Comparison of ENCODE assay signal across 10 cellular contexts in genomic region chr3:9400626-9401025, GRCh38. TPM values are rescaled to one million over a fixed set of nuclear protein-coding genes. Genes with fewer than 3 reads are reported as not detected.
DNase-seq lines count a peak whose midpoint lies in the region; FAIRE-seq and TF ChIP-seq lines count a peak whose summit lies in the region.
"Had no signal": no experiment of that assay in that cellular context is flagged by ENCODE, and none has a peak within 500 bp of the region (broad histone marks: within the 10 kb centered on the region; RNA-seq: fewer than 3 reads in every experiment).

No MANE protein-coding gene starts in this region.

- H2AFZ ChIP-seq in H1 (ENCODE audit: low read length): no peak overlapping the region

- peaks cover 5 to 29% (median 13%) of the 10 kb centered on the region in 4 experiments; a peak in 5 of 7 replicates for H3K4me1 ChIP-seq in H1 (replicated peaks in 1 of 4; ENCODE audit: control insufficient read depth in 3 of 4, insufficient read depth in 4 of 4, low read length in 3 of 4)
- peaks cover 60% of the 10 kb centered on the region for H3K4me1 ChIP-seq in rectal smooth muscle tissue (ENCODE audit: control insufficient read depth, insufficient read depth, low read length)

- POLR2A ChIA-PET in H1 (lab: Charles Lee; ENCODE audit: partially characterized antibody): interaction anchor here (0.9 to 10.0 kb wide), 6 partner anchors 9 to 22 kb away, joined by 3 to 300 read pairs (median 10); no protein-coding TSS in a partner anchor

- no peak for FAIRE-seq in H1 (lab: Jason Lieb, UNC)
- no peak for FAIRE-seq in urothelium cell line (lab: Jason Lieb, UNC)
- FAIRE-seq: A204.1, colon had no signal

- no peak overlapping the region for H2BK120ac ChIP-seq in H1 (replicated peaks; ENCODE audit: low read depth, low read length)

- no peaks in the 10 kb centered on the region for H3K79me1 ChIP-seq in H1 (ENCODE audit: low read depth, low read length)

- no peak overlapping the region for H2AK5ac ChIP-seq in H1 (ENCODE audit: low read depth, low read length)

- WGBS in H1 (ENCODE audit: extremely low coverage in 1 of 2, insufficient coverage in 1 of 2, insufficient read length in 1 of 2, insufficient replicate concordance in 2 of 2, low coverage in 1 of 2, low lambda C conversion rate in 2 of 2, missing lambda C conversion rate in 1 of 2), 2 experiments: 37% methylated on average over 4 of the region's 4 CpGs; no CpG with 5 or more reads in 1 of the 2 experiments

- H3K9ac ChIP-seq in H1 (replicated peaks in 1 of 4; ENCODE audit: extremely low read depth in 1 of 4, low read depth in 3 of 4, low read length in 3 of 4) (peak overlapping the region in 1 of 4 experiments; percentile 40; a peak in 2 of 7 replicates), rectal smooth muscle tissue (ENCODE audit: low read length) (no peak overlapping the region)

- H3K9me3 ChIP-seq in H1 (ENCODE audit: insufficient read depth in 2 of 2, low read depth in 1 of 2, low read length in 1 of 2): no peaks in the 10 kb centered on the region

- H3K36me3 ChIP-seq in H1 (ENCODE audit: control insufficient read depth in 2 of 4, insufficient read depth in 4 of 4, low read length in 3 of 4): no peaks in the 10 kb centered on the region
- no peaks in the 10 kb centered on the region for H3K36me3 ChIP-seq in rectal smooth muscle tissue (ENCODE audit: control insufficient read depth, insufficient read depth, low read length)

- H3K27ac ChIP-seq in H1 (ENCODE audit: low read depth, low read length) (no peak overlapping the region), rectal smooth muscle tissue (ENCODE audit: low read depth, low read length) (peak overlapping the region; percentile 67)

- no peak overlapping the region for H2BK20ac ChIP-seq in H1 (ENCODE audit: low read length)

- H3K56ac ChIP-seq in H1 (replicated peaks; ENCODE audit: insufficient read length, low read depth, low read length): no peak overlapping the region

- H3K4me2 ChIP-seq in H1 (ENCODE audit: insufficient read depth in 1 of 2, low read depth in 2 of 2, low read length in 2 of 2): peak overlapping the region; percentile 78 to 89

- H3K23ac ChIP-seq in H1 (ENCODE audit: insufficient read length): no peak overlapping the region

- no peak overlapping the region for H2BK15ac ChIP-seq in H1 (ENCODE audit: low read length)

- peak overlapping the region; percentile 79 for H4K5ac ChIP-seq in H1 (ENCODE audit: insufficient read length, low read depth, low read length)

- TF ChIP-seq CTCF in H1 (IDR thresholded peaks at IDR 0.05; ENCODE audit: control extremely low read depth in 1 of 3, insufficient read depth in 1 of 3, low read depth in 1 of 3, low read length in 3 of 3): no peak

- no peak overlapping the region for H4K91ac ChIP-seq in H1 (replicated peaks; ENCODE audit: insufficient read length, low read length)

- H3K4ac ChIP-seq in H1 (replicated peaks; ENCODE audit: insufficient read length, low read depth, low read length): no peak overlapping the region

- H4K20me1 ChIP-seq in H1 (replicated peaks in 1 of 2; ENCODE audit: control insufficient read depth in 1 of 2, insufficient read depth in 2 of 2, low read length in 2 of 2): peaks cover 10 to 14% of the 10 kb centered on the region in 2 experiments

- CTCF ChIA-PET in H1 (lab: Charles Lee; ENCODE audit: partially characterized antibody): interaction anchor here (0.6 to 1.2 kb wide), 3 partner anchors 20 to 61 kb away, joined by 3 to 5 read pairs (median 3); no protein-coding TSS in a partner anchor

- peak overlapping the region; percentile 27 to 99 (median 97); a peak in 6 of 8 replicates for H3K4me3 ChIP-seq in H1 (ENCODE audit: extremely low read depth in 1 of 4, insufficient read depth in 2 of 4, low read depth in 3 of 4, low read length in 4 of 4)
- peak overlapping the region; percentile 1 for H3K4me3 ChIP-seq in rectal smooth muscle tissue (ENCODE audit: low read length)

- no peak; a peak in 1 of 3 replicates for TF ChIP-seq POLR2A in H1 (IDR thresholded peaks at IDR 0.05; ENCODE audit: control extremely low read depth in 1 of 2, low read depth in 2 of 2, low read length in 2 of 2)

- H3K18ac ChIP-seq in H1 (ENCODE audit: extremely low read depth, low read length): no peak overlapping the region

- no peaks in the 10 kb centered on the region for H3K27me3 ChIP-seq in H1 (replicated peaks in 1 of 4; ENCODE audit: control insufficient read depth in 3 of 4, extremely low read depth in 1 of 4, insufficient read depth in 3 of 4, low read length in 3 of 4)
- H3K27me3 ChIP-seq in rectal smooth muscle tissue (ENCODE audit: control insufficient read depth, insufficient read depth, low read length): no peaks in the 10 kb centered on the region

- TF ChIP-seq RAD21 in H1 (IDR thresholded peaks at IDR 0.05 in 1 of 2, conservative IDR thresholded peaks at IDR 0.05 in 1 of 2; ENCODE audit: low read depth in 2 of 2, low read length in 2 of 2): no peak

- H3K23me2 ChIP-seq in H1 (ENCODE audit: low read depth, low read length): peaks cover 14% of the 10 kb centered on the region

- no peak overlapping the region for H2BK5ac ChIP-seq in H1 (ENCODE audit: low read depth, low read length)

- no peak overlapping the region for H3K14ac ChIP-seq in H1 (ENCODE audit: insufficient read length)

- TF ChIP-seq EP300 in H1 (IDR thresholded peaks at IDR 0.05; ENCODE audit: borderline replicate concordance in 1 of 2, low read depth in 2 of 2, low read length in 2 of 2): no peak

- DNase-seq in NCI-H1417 (lab: John Stamatoyannopoulos, UW): peak in 2 of 3 experiments; percentile 3 to 50
- DNase-seq in NCI-H1417 treated with DMSO at 0.1 percent for 48 hours (lab: John Stamatoyannopoulos, UW): no peak
- peak; percentile 54 for DNase-seq in NCI-H82 treated with DMSO at 0.1 percent for 48 hours (lab: John Stamatoyannopoulos, UW; ENCODE audit: unreplicated experiment)
- DNase-seq in H1 (ENCODE audit: low read depth in 1 of 2, low spot score in 2 of 2): no peak
- no peak for DNase-seq in urothelium cell line (ENCODE audit: low spot score)
- no peak for DNase-seq in cerebellar cortex (ENCODE audit: low spot score)
- no peak for DNase-seq in foreskin melanocyte

- peaks cover 72 to 86% of the 10 kb centered on the region in 2 experiments for H3K79me2 ChIP-seq in H1 (ENCODE audit: control insufficient read depth in 1 of 2, insufficient read depth in 2 of 2, low read length in 2 of 2)

- no peak overlapping the region for H4K8ac ChIP-seq in H1 (ENCODE audit: extremely low read depth, insufficient read depth, low read length)

- H2BK12ac ChIP-seq in H1 (ENCODE audit: low read depth, low read length): no peak overlapping the region

TF ChIP-seq in H1, 55 proteins besides CTCF, POLR2A, EP300 and RAD21:
- no peak for TF ChIP-seq TCF12 (IDR thresholded peaks at IDR 0.05; ENCODE audit: low read depth, low read length)
- TF ChIP-seq YY1 (IDR thresholded peaks at IDR 0.05; ENCODE audit: low read depth, low read length): 0 out of 2 replicates have a peak, but pooled peaks have one; percentile 51

RNA-seq across cellular contexts. Expression of gene SETD5, which starts 3.2 kb away (rescaled TPM):
- total RNA-seq in H1 (2021; fragmentation: NEBNext Ultra II Directional; extraction: Animal tissue kit (Norgen Biotek cat#: 25700)): 223 and 234 TPM in 2 replicates
- polyA plus RNA-seq in H1 (2011; rRNA removed): 98.2 and 108 TPM in 2 replicates
- polyA plus RNA-seq in H1 (2011; cell fraction: cytosol; rRNA removed): 119 TPM
- polyA plus RNA-seq in H1 (2011; cell fraction: nucleus; rRNA removed): 455 TPM
- 155 to 216 TPM (median 176 TPM) in 4 replicates for polyA plus RNA-seq in H1 (2012, experiment 1 of 2)
- polyA plus RNA-seq in H1 (2012, experiment 2 of 2): 34.4 TPM
- 232 TPM for polyA plus RNA-seq in H1 (2013, experiment 1 of 2)
- 212 TPM for polyA plus RNA-seq in H1 (2013, experiment 2 of 2)
- 198 and 273 TPM in 2 replicates for polyA minus RNA-seq in H1 (2011; rRNA and poly(A)+ RNA removed)
- 129 TPM for polyA minus RNA-seq in H1 (2011; cell fraction: cytosol; rRNA and poly(A)+ RNA removed)
- 396 TPM for polyA minus RNA-seq in H1 (2011; cell fraction: nucleus; rRNA and poly(A)+ RNA removed)

RNA-seq across cellular contexts. Expression of gene THUMPD3, which starts 37.8 kb away (rescaled TPM):
- 62.6 and 68.9 TPM in 2 replicates for total RNA-seq in H1 (2021; fragmentation: NEBNext Ultra II Directional; extraction: Animal tissue kit (Norgen Biotek cat#: 25700))
- 16.4 and 26.7 TPM in 2 replicates for polyA plus RNA-seq in H1 (2011; rRNA removed)
- 31.0 TPM for polyA plus RNA-seq in H1 (2011; cell fraction: cytosol; rRNA removed)
- polyA plus RNA-seq in H1 (2011; cell fraction: nucleus; rRNA removed): 16.1 TPM
- 49.6 to 67.5 TPM (median 60.3 TPM) in 4 replicates for polyA plus RNA-seq in H1 (2012, experiment 1 of 2)
- polyA plus RNA-seq in H1 (2012, experiment 2 of 2): 5.7 TPM
- 24.9 TPM for polyA plus RNA-seq in H1 (2013, experiment 1 of 2)
- polyA plus RNA-seq in H1 (2013, experiment 2 of 2): 29.4 TPM
- 76.6 and 83.1 TPM in 2 replicates for polyA minus RNA-seq in H1 (2011; rRNA and poly(A)+ RNA removed)
- 22.8 TPM for polyA minus RNA-seq in H1 (2011; cell fraction: cytosol; rRNA and poly(A)+ RNA removed)
- polyA minus RNA-seq in H1 (2011; cell fraction: nucleus; rRNA and poly(A)+ RNA removed): 34.8 TPM

Comparison
In these comparisons a context has a peak if more than half of its experiments do, and no peak if none do; other contexts are left out.
1. DNase-seq: peak in NCI-H1417 (2 of 3) and NCI-H82 treated with DMSO at 0.1 percent for 48 hours (single experiment); none in NCI-H1417 treated with DMSO at 0.1 percent for 48 hours (single experiment), H1 (0 of 2), urothelium cell line (single experiment), cerebellar cortex (single experiment) and foreskin melanocyte (single experiment).